ENCODE assay signal across 23 cellular contexts in the genomic region with DNA sequence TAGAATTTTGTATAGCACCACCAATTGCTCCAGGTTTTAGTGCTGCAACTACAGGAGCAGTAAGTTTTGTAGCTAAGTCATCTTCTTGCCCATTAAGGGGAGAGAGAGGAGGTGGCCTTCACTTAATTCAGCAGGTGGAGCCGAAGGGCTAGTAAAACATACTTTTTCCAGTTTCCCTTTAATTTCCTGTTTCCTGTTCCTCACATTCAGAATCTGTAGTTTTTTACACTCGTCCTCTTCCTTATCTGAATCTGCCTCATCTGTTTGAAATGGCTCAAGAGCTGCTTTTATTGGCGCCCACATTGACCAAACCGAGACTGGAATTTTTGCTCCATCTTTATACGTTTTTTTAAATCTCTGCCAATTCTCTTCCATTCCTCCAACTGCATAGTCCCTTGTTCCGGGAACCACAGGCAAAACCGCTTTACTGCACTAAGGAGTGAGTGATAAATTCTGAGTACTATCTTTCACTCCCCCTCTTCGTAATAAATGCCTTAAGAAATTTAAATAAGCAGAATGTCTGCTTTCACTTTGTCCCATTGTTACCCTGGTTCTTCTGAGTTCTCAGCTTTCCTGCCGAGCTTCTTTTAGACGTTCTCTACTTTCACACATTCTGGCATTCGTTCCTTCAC.
DNase-seq lines count a peak whose midpoint lies in the region; FAIRE-seq and TF ChIP-seq lines count a peak whose summit lies in the region.
"Had no signal": no experiment of that assay in that cellular context is flagged by ENCODE, and none has a peak within 500 bp of the region (broad histone marks: within the 10 kb centered on the region; RNA-seq: fewer than 3 reads in every experiment).

No MANE protein-coding gene starts in this region.

- no peaks in the 10 kb centered on the region for H3K9me3 ChIP-seq in astrocyte (ENCODE audit: insufficient read depth, low read depth, low read length)

- no peaks in the 10 kb centered on the region for H3K9me3 Mint-ChIP-seq in HFFc6
- H3K9me3 Mint-ChIP-seq in astrocyte (ENCODE audit: unreplicated experiment), result no peaks in the 10 kb centered on the region
- H3K9me3 Mint-ChIP-seq: activated CD4-positive, alpha-beta memory T cell treated with anti-CD3 and anti-CD28 coated beads, Interleukin-2, amount 10 ng/mL, durations not matched to agents 7 days and 5 days; stimulated activated effector memory CD8-positive, alpha-beta T cell treated with anti-CD3 and anti-CD28 coated beads, Interleukin-12 subunit alpha, Interleukin-12 subunit beta, amount 100 ng/mL, for 72 hours had no signal

- no peak overlapping the region for H3K27ac ChIP-seq in astrocyte (ENCODE audit: low read depth, low read length)
- no peak overlapping the region for H3K27ac ChIP-seq in caudate nucleus (ENCODE audit: low read depth, low read length)
- H3K27ac ChIP-seq: brain microvascular endothelial cell, C4-2B, KMS-11 had no signal

- no peaks in the 10 kb centered on the region for H3K27me3 Mint-ChIP-seq in HFFc6 (ENCODE audit: insufficient read depth)
- peaks cover 2% of the 10 kb centered on the region for H3K27me3 Mint-ChIP-seq in astrocyte (ENCODE audit: low read depth, unreplicated experiment)
- H3K27me3 Mint-ChIP-seq: activated CD4-positive, alpha-beta memory T cell treated with anti-CD3 and anti-CD28 coated beads, Interleukin-2, amount 10 ng/mL, durations not matched to agents 7 days and 5 days had no signal

- H3K79me2 ChIP-seq in astrocyte (ENCODE audit: insufficient read depth, low read length), result no peaks in the 10 kb centered on the region

- H3K36me3 ChIP-seq in astrocyte (ENCODE audit: insufficient read depth, low read length), result peaks cover 8% of the 10 kb centered on the region

- H3K4me3 ChIP-seq in astrocyte (ENCODE audit: insufficient read depth, low read depth, low read length) (no peak overlapping the region), fibroblast of villous mesenchyme (ENCODE audit: low read depth, low read length) (peak overlapping the region; percentile 30)

- TF ChIP-seq CTCF in HFFc6 (IDR thresholded peaks at IDR 0.05) (no peak), astrocyte (IDR thresholded peaks at IDR 0.05; ENCODE audit: insufficient read depth, low read depth, low read length) (no peak), fibroblast of villous mesenchyme (IDR thresholded peaks at IDR 0.05; ENCODE audit: insufficient read depth, low read depth, low read length) (no peak)

- H3K27me3 ChIP-seq in astrocyte (ENCODE audit: insufficient read depth, low read length), result no peaks in the 10 kb centered on the region
- H3K27me3 ChIP-seq: brain microvascular endothelial cell had no signal

- H3K27ac Mint-ChIP-seq in HFFc6 (peak overlapping the region; percentile 72), astrocyte (ENCODE audit: unreplicated experiment) (no peak overlapping the region)
- H3K27ac Mint-ChIP-seq: activated CD4-positive, alpha-beta memory T cell treated with anti-CD3 and anti-CD28 coated beads, Interleukin-2, amount 10 ng/mL, durations not matched to agents 7 days and 5 days; stimulated activated effector memory CD8-positive, alpha-beta T cell treated with anti-CD3 and anti-CD28 coated beads, Interleukin-12 subunit alpha, Interleukin-12 subunit beta, amount 100 ng/mL, for 72 hours had no signal

- no peak overlapping the region for H3K4me2 ChIP-seq in astrocyte (ENCODE audit: low read length)
- H3K4me2 ChIP-seq: KMS-11 had no signal

- H3K4me1 Mint-ChIP-seq in HFFc6 (ENCODE audit: low read depth), result peaks cover 17% of the 10 kb centered on the region
- peaks cover 1% of the 10 kb centered on the region for H3K4me1 Mint-ChIP-seq in astrocyte (ENCODE audit: low read depth, unreplicated experiment)
- H3K4me1 Mint-ChIP-seq: activated CD4-positive, alpha-beta memory T cell treated with anti-CD3 and anti-CD28 coated beads, Interleukin-2, amount 10 ng/mL, durations not matched to agents 7 days and 5 days; stimulated activated effector memory CD8-positive, alpha-beta T cell treated with anti-CD3 and anti-CD28 coated beads, Interleukin-12 subunit alpha, Interleukin-12 subunit beta, amount 100 ng/mL, for 72 hours had no signal

- H2AFZ ChIP-seq in astrocyte (ENCODE audit: low read depth, low read length), result no peak overlapping the region

- no peak overlapping the region for H3K9ac ChIP-seq in astrocyte (ENCODE audit: low read length)
- H3K9ac ChIP-seq: KMS-11 had no signal

- H3K4me3 Mint-ChIP-seq in HFFc6, result peak overlapping the region; percentile 61
- no peak overlapping the region for H3K4me3 Mint-ChIP-seq in astrocyte (ENCODE audit: unreplicated experiment)
- H3K4me3 Mint-ChIP-seq: activated CD4-positive, alpha-beta memory T cell treated with anti-CD3 and anti-CD28 coated beads, Interleukin-2, amount 10 ng/mL, durations not matched to agents 7 days and 5 days; stimulated activated effector memory CD8-positive, alpha-beta T cell treated with anti-CD3 and anti-CD28 coated beads, Interleukin-12 subunit alpha, Interleukin-12 subunit beta, amount 100 ng/mL, for 72 hours had no signal

- FAIRE-seq in astrocyte (lab: Jason Lieb, UNC), result no peak
- FAIRE-seq in HTR-8/SVneo (lab: Jason Lieb, UNC), result no peak
- FAIRE-seq: colon, D721Med, GM12892 had no signal

- no peaks in the 10 kb centered on the region for H4K20me1 ChIP-seq in astrocyte (ENCODE audit: insufficient read depth, low read length)

- H3K36me3 Mint-ChIP-seq in HFFc6 (ENCODE audit: low read depth), result peaks cover 24% of the 10 kb centered on the region
- H3K36me3 Mint-ChIP-seq in astrocyte (ENCODE audit: low read depth, unreplicated experiment), result peaks cover 6% of the 10 kb centered on the region

- DNase-seq in HFFc6 (peak; percentile 17), astrocyte (ENCODE audit: low read depth) (peak; percentile 6), fibroblast of villous mesenchyme (ENCODE audit: low read depth) (peak; percentile 19), stromal cell of bone marrow (ENCODE audit: low read depth) (peak; percentile 38), caudate nucleus (lab: John Stamatoyannopoulos, UW) (no peak), HTR-8/SVneo (ENCODE audit: insufficient read length, low spot score) (no peak), SIG-M5 treated with dmso at 0.1 percent for 504 hours (lab: John Stamatoyannopoulos, UW; ENCODE audit: unreplicated experiment) (no peak)
- DNase-seq: activated CD4-positive, alpha-beta memory T cell treated with anti-CD3 and anti-CD28 coated beads, Interleukin-2, amount 10 ng/mL, durations not matched to agents 7 days and 5 days; activated gamma-delta T cell; brain microvascular endothelial cell; EL; left colon; mesenchymal stem cell; NCI-H510A treated with DMSO at 0.1 percent for 48 hours; NK-92 treated with Interleukin-12 subunit alpha and Interleukin-12 subunit beta, amount 100 ng/mL, for 24 hours; nucleus accumbens; SHP77 treated with DMSO at 0.1 percent for 48 hours had no signal

- H3K4me1 ChIP-seq in astrocyte (ENCODE audit: insufficient read depth, low read length), result no peaks in the 10 kb centered on the region

Comparison
In these comparisons a context has a peak if more than half of its experiments do, and no peak if none do; other contexts are left out.
1. DNase-seq: peak in HFFc6 (single experiment), astrocyte (single experiment), fibroblast of villous mesenchyme (single experiment) and stromal cell of bone marrow (single experiment); none in caudate nucleus (0 of 61), HTR-8/SVneo (single experiment) and SIG-M5 treated with dmso at 0.1 percent for 504 hours (single experiment).